Comparison of ENCODE assay signal across 30 cellular contexts in the genomic region with DNA sequence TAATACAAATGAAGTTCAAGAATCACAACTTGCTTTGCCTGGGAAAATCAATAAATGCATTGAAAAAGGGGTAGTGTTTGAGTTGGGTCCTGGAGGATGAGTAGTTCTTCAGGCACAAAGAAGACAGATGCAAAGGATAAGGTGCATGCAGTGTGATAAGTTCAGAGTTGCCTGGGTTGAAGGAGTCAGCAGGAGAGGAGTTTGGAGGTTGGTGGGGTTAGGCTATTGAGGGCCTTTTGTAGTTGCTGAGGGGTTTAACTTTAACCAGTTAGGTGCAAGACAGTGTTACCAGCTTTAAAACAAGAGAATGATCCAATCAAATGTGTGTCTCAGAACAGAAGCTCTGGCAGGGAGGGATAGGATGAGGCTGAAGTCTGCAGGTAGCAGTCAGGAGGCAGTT. TPM values are rescaled to one million over a fixed set of nuclear protein-coding genes. Genes with fewer than 3 reads are reported as not detected.
DNase-seq lines count a peak whose midpoint lies in the region; ATAC-seq and TF ChIP-seq lines count a peak whose summit lies in the region.
"Had no signal": no experiment of that assay in that cellular context is flagged by ENCODE, and none has a peak within 500 bp of the region (broad histone marks: within the 10 kb centered on the region; RNA-seq: fewer than 3 reads in every experiment).

No MANE protein-coding gene starts in this region.

- no peak overlapping the region for H3K4ac ChIP-seq in mesendoderm (ENCODE audit: low read depth, low read length)

- H3K36me3 ChIP-seq in GM23338 (ENCODE audit: insufficient read depth) (no peaks in the 10 kb centered on the region), OCI-LY1 (ENCODE audit: insufficient read depth, low read length) (no peaks in the 10 kb centered on the region), mesendoderm (ENCODE audit: control insufficient read depth, insufficient read depth, low read length) (no peaks in the 10 kb centered on the region), spleen (no peaks in the 10 kb centered on the region)
- H3K36me3 ChIP-seq: gastrocnemius medialis, HAP-1, neutrophil, thyroid gland, vagina had no signal

- intact Hi-C loops in spleen (cut with DNase I; ENCODE audit: low total_unique reads), result no loop called here

- TF ChIP-seq POLR2A in spleen (IDR thresholded peaks at IDR 0.05), result no peak

- no peak overlapping the region for H3K18ac ChIP-seq in mesendoderm (ENCODE audit: low read length)

- H3K4me2 ChIP-seq in GM23338 (0 out of 2 replicates have a peak overlapping the region, but pooled peaks have one; percentile 4), OCI-LY1 (ENCODE audit: low read length) (no peak overlapping the region), mesendoderm (ENCODE audit: low read length) (no peak overlapping the region)
- H3K4me2 ChIP-seq: hepatocyte had no signal

- peaks cover 5% of the 10 kb centered on the region; the same call in 1 of the 2 replicates for H3K9me3 ChIP-seq in OCI-LY1 (ENCODE audit: low read length)
- no peaks in the 10 kb centered on the region for H3K9me3 ChIP-seq in spleen
- H3K9me3 ChIP-seq: gastrocnemius medialis, HAP-1, neutrophil, thyroid gland, vagina had no signal

- H3K4me1 ChIP-seq in GM23338 (ENCODE audit: insufficient read depth) (peaks cover 42% of the 10 kb centered on the region), OCI-LY1 (ENCODE audit: insufficient read depth, low read length, severe bottlenecking) (peaks cover 55% of the 10 kb centered on the region), mesendoderm (ENCODE audit: control insufficient read depth, low read depth, low read length) (peaks cover 3% of the 10 kb centered on the region), spleen (peaks cover 0 to 47% (median 15%) of the 10 kb centered on the region in 6 donors)
- H3K4me1 ChIP-seq: gastrocnemius medialis had no signal

- ATAC-seq in GM23338 (peak; percentile 57), HG03159 (IDR thresholded peaks at IDR 0.05; ENCODE audit: unreplicated experiment) (no peak)
- ATAC-seq: gastrocnemius medialis; K562; left cardiac atrium; sciatic nerve; stimulated activated effector memory CD8-positive, alpha-beta T cell treated with anti-CD3 and anti-CD28 coated beads, Interleukin-12 subunit alpha, Interleukin-12 subunit beta, amount 100 ng/mL, for 72 hours had no signal

- H3K36me3 Mint-ChIP-seq in T-helper 2 cell treated with Interferon-gamma antibody and Interleukin-4, amounts not matched to agents 5 μg/mL and 100 μg/mL, for 36 hours (ENCODE audit: low read depth), result no peaks in the 10 kb centered on the region
- H3K36me3 Mint-ChIP-seq in GM23338 (ENCODE audit: low read depth), result no peaks in the 10 kb centered on the region
- H3K36me3 Mint-ChIP-seq: activated CD4-positive, alpha-beta memory T cell treated with anti-CD3 and anti-CD28 coated beads for 36 hours; stimulated activated effector memory CD8-positive, alpha-beta T cell treated with anti-CD3 and anti-CD28 coated beads, Interleukin-12 subunit alpha, Interleukin-12 subunit beta, amount 100 ng/mL, for 72 hours had no signal

- H4K8ac ChIP-seq in mesendoderm (ENCODE audit: low read depth, low read length), result no peak overlapping the region

- H3K27ac ChIP-seq in GM23338 (ENCODE audit: low read depth) (no peak overlapping the region), OCI-LY1 (ENCODE audit: low read depth, low read length, poor library complexity, severe bottlenecking) (peak overlapping the region; percentile 89), mesendoderm (ENCODE audit: low read depth, low read length) (no peak overlapping the region), spleen (no peak overlapping the region)
- H3K27ac ChIP-seq: gastrocnemius medialis, hepatocyte, neutrophil, vagina had no signal

- no peak overlapping the region for H2BK15ac ChIP-seq in mesendoderm (replicated peaks; ENCODE audit: low read depth)

- H2AFZ ChIP-seq in GM23338, result no peak overlapping the region
- H2AFZ ChIP-seq in OCI-LY1 (ENCODE audit: low read length), result no peak overlapping the region
- H2AFZ ChIP-seq: hepatocyte had no signal

- 0 out of 2 replicates have a peak, but pooled peaks cover 3% of the 10 kb centered on the region for H3K9me2 ChIP-seq in GM23338 (ENCODE audit: insufficient read depth)
- H3K9me2 ChIP-seq in OCI-LY1 (ENCODE audit: low read depth, low read length), result no peaks in the 10 kb centered on the region

- no peak overlapping the region for H3K4me3 ChIP-seq in GM23338
- no peak overlapping the region for H3K4me3 ChIP-seq in OCI-LY1 (ENCODE audit: low read depth, low read length, poor library complexity, severe bottlenecking)
- no peak overlapping the region for H3K4me3 ChIP-seq in mesendoderm (ENCODE audit: low read length)
- no peak overlapping the region for H3K4me3 ChIP-seq in spleen
- H3K4me3 ChIP-seq: gastrocnemius medialis, HAP-1, hepatocyte, K562, thyroid gland, vagina had no signal

- no peak overlapping the region for H3K27ac Mint-ChIP-seq in T-helper 2 cell treated with Interferon-gamma antibody and Interleukin-4, amounts not matched to agents 5 μg/mL and 100 μg/mL, for 36 hours
- no peak overlapping the region for H3K27ac Mint-ChIP-seq in GM23338
- H3K27ac Mint-ChIP-seq: activated CD4-positive, alpha-beta memory T cell treated with anti-CD3 and anti-CD28 coated beads for 36 hours; activated naive CD8-positive, alpha-beta T cell; dendritic cell treated with granulocyte-macrophage colony-stimulating factor and Interleukin-4, amounts not matched to agents 40 ng/mL and 50 ng/mL, for 4 days; progenitor cell of endocrine pancreas; stimulated activated effector memory CD8-positive, alpha-beta T cell treated with anti-CD3 and anti-CD28 coated beads, Interleukin-12 subunit alpha, Interleukin-12 subunit beta, amount 100 ng/mL, for 72 hours had no signal

- H3K4me1 Mint-ChIP-seq in T-helper 2 cell treated with Interferon-gamma antibody and Interleukin-4, amounts not matched to agents 5 μg/mL and 100 μg/mL, for 36 hours (ENCODE audit: low read depth), result peaks cover 28% of the 10 kb centered on the region
- H3K4me1 Mint-ChIP-seq in GM23338, result peaks cover 44% of the 10 kb centered on the region

- peak overlapping the region; percentile 47 for H3K4me3 Mint-ChIP-seq in T-helper 2 cell treated with Interferon-gamma antibody and Interleukin-4, amounts not matched to agents 5 μg/mL and 100 μg/mL, for 36 hours
- no peak overlapping the region for H3K4me3 Mint-ChIP-seq in GM23338
- H3K4me3 Mint-ChIP-seq: activated CD4-positive, alpha-beta memory T cell treated with anti-CD3 and anti-CD28 coated beads for 36 hours; activated naive CD8-positive, alpha-beta T cell; dendritic cell treated with granulocyte-macrophage colony-stimulating factor and Interleukin-4, amounts not matched to agents 40 ng/mL and 50 ng/mL, for 4 days had no signal

- no peaks in the 10 kb centered on the region for H3K79me2 ChIP-seq in GM23338 (replicated peaks; ENCODE audit: insufficient read depth)
- no peaks in the 10 kb centered on the region for H3K79me2 ChIP-seq in OCI-LY1 (ENCODE audit: insufficient read depth, low read length)
- no peaks in the 10 kb centered on the region for H3K79me2 ChIP-seq in mesendoderm (ENCODE audit: control insufficient read depth, insufficient read depth, low read length)
- H3K79me2 ChIP-seq: hepatocyte had no signal

- H4K5ac ChIP-seq in mesendoderm (ENCODE audit: low read length), result no peak overlapping the region

- no peaks in the 10 kb centered on the region for H3K79me1 ChIP-seq in mesendoderm (ENCODE audit: low read length)

- H3K27me3 ChIP-seq in GM23338 (ENCODE audit: insufficient read depth) (no peaks in the 10 kb centered on the region), OCI-LY1 (ENCODE audit: insufficient read depth, low read length) (no peaks in the 10 kb centered on the region), mesendoderm (ENCODE audit: insufficient read depth, low read length, poor library complexity) (peaks cover 2% of the 10 kb centered on the region), spleen (replicated peaks in 1 of 7) (no peaks in the 10 kb centered on the region)
- H3K27me3 ChIP-seq: gastrocnemius medialis, hepatocyte, neutrophil, thyroid gland, vagina had no signal

- H2AK5ac ChIP-seq in mesendoderm (ENCODE audit: low read length), result no peak overlapping the region

- H3K23ac ChIP-seq in mesendoderm (ENCODE audit: low read length), result no peak overlapping the region

- no peak overlapping the region for H2BK120ac ChIP-seq in mesendoderm (ENCODE audit: low read depth, low read length)

- TF ChIP-seq CTCF in GM23338 (conservative IDR thresholded peaks at IDR 0.05; ENCODE audit: low read depth in 2 of 2) (no peak), OCI-LY1 (IDR thresholded peaks at IDR 0.05; ENCODE audit: low read length) (no peak), spleen (IDR thresholded peaks at IDR 0.05 in 8 of 11, conservative IDR thresholded peaks at IDR 0.05 in 3 of 11) (no peak)

- H3K9ac ChIP-seq in OCI-LY1 (ENCODE audit: low read length) (no peak overlapping the region), mesendoderm (ENCODE audit: low read length) (no peak overlapping the region)

- no peak overlapping the region for H3K56ac ChIP-seq in mesendoderm (ENCODE audit: low read length)

- no peak for DNase-seq in T-helper 2 cell treated with Interferon-gamma antibody and Interleukin-4, amounts not matched to agents 5 μg/mL and 100 μg/mL, for 36 hours (ENCODE audit: low spot score)
- DNase-seq in T-helper 2 cell (no peak), GM23338 (ENCODE audit: low spot score) (no peak), mesendoderm (peak; percentile 21), spleen (no peak), middle frontal gyrus (ENCODE audit: extremely low spot score, low spot score) (no peak)
- DNase-seq: activated CD4-positive, alpha-beta memory T cell treated with anti-CD3 and anti-CD28 coated beads for 36 hours; activated effector memory CD4-positive, alpha-beta T cell treated with Interleukin-2 at 50 U/mL for 16 hours; activated T-cell treated with anti-CD3 and anti-CD28 coated beads for 4 hours; caudate nucleus; DMS153; gastrocnemius medialis; left cardiac atrium; NCI-H1417 treated with DMSO at 0.1 percent for 48 hours; NCI-H524 treated with DMSO at 0.1 percent for 48 hours; SIG-M5; stimulated activated CD4-positive, alpha-beta T cell treated with anti-CD3 and anti-CD28 coated beads, Interleukin-4, amount 100 ng/mL, for 24 hours; thyroid gland had no signal

- H3K9me3 Mint-ChIP-seq in T-helper 2 cell treated with Interferon-gamma antibody and Interleukin-4, amounts not matched to agents 5 μg/mL and 100 μg/mL, for 36 hours, result no peaks in the 10 kb centered on the region
- H3K9me3 Mint-ChIP-seq in GM23338, result no peaks in the 10 kb centered on the region
- H3K9me3 Mint-ChIP-seq: activated CD4-positive, alpha-beta memory T cell treated with anti-CD3 and anti-CD28 coated beads for 36 hours; dendritic cell treated with granulocyte-macrophage colony-stimulating factor and Interleukin-4, amounts not matched to agents 40 ng/mL and 50 ng/mL, for 4 days; stimulated activated effector memory CD8-positive, alpha-beta T cell treated with anti-CD3 and anti-CD28 coated beads, Interleukin-12 subunit alpha, Interleukin-12 subunit beta, amount 100 ng/mL, for 72 hours had no signal

- H2BK5ac ChIP-seq in mesendoderm (ENCODE audit: low read length), result no peak overlapping the region

- H3F3A ChIP-seq in GM23338 (replicated peaks; ENCODE audit: low read depth) (no peaks in the 10 kb centered on the region), OCI-LY1 (ENCODE audit: insufficient read depth, low read length) (no peaks in the 10 kb centered on the region)

- H3K27me3 Mint-ChIP-seq in T-helper 2 cell treated with Interferon-gamma antibody and Interleukin-4, amounts not matched to agents 5 μg/mL and 100 μg/mL, for 36 hours (ENCODE audit: low read depth), result no peaks in the 10 kb centered on the region
- no peaks in the 10 kb centered on the region for H3K27me3 Mint-ChIP-seq in GM23338 (ENCODE audit: insufficient read depth, low read depth, poor library complexity)
- H3K27me3 Mint-ChIP-seq: activated CD4-positive, alpha-beta memory T cell treated with anti-CD3 and anti-CD28 coated beads for 36 hours; activated naive CD8-positive, alpha-beta T cell; dendritic cell treated with granulocyte-macrophage colony-stimulating factor and Interleukin-4, amounts not matched to agents 40 ng/mL and 50 ng/mL, for 4 days; progenitor cell of endocrine pancreas had no signal

- H4K20me1 ChIP-seq in GM23338 (replicated peaks; ENCODE audit: insufficient read depth) (no peaks in the 10 kb centered on the region), OCI-LY1 (ENCODE audit: insufficient read depth, low read length) (no peaks in the 10 kb centered on the region)

RNA-seq across cellular contexts. Expression of a gene that starts 44.3 kb away (rescaled TPM):
- total RNA-seq in GM23338 (2014; rRNA removed; shearing (Covaris generic)), result 15.5 and 15.7 TPM in 2 replicates
- 14.0 and 15.0 TPM in 2 replicates for polyA plus RNA-seq in GM23338 (2016; fragmentation: Nextera tagmentation; extraction: Ambion mirVana)
- polyA plus RNA-seq in mesendoderm (2013, experiment 1 of 2), result 5.8 TPM
- polyA plus RNA-seq in mesendoderm (2013, experiment 2 of 2), result 5.9 TPM
- total RNA-seq in spleen, result 10 to 100 TPM; 35.7 to 53.2 (median 44.8) TPM
- polyA plus RNA-seq in spleen, result 1 to 10 TPM; 9.1 to 9.6 (median 9.4) TPM
